Comparison of ENCODE assay signal across 10 cellular contexts in the genomic region with DNA sequence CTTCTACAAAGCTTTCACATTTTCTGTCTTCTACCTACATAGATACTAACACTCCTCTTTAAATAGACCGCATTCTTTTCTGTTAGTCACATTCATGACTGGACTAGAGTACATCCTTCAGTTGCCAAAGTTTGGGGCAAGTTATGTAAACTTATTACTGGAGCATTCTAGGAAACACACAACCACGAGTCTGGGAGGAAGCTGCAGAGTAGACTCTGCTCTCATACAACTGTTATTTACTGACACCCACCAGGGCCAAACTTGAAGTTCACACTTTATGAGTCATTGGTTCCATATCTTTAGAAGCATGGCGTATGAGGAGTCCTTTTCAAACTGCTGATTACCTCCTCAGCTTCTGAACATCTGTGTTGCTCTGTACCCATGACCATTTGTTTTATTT.
A peak's percentile ranks its signal among the peaks of the same experiment; 100 is the strongest.
DNase-seq lines count a peak whose midpoint lies in the region; ATAC-seq and TF ChIP-seq lines count a peak whose summit lies in the region.
"Had no signal": no experiment of that assay in that cellular context is flagged by ENCODE, and none has a peak within 500 bp of the region (broad histone marks: within the 10 kb centered on the region; RNA-seq: fewer than 3 reads in every experiment).

No MANE protein-coding gene starts in this region.

- intact Hi-C loops in left ventricle myocardium inferior (cut with micrococcal nuclease), result no loop called here

- H3K4me3 Mint-ChIP-seq in activated naive CD8-positive, alpha-beta T cell treated with anti-CD3 and anti-CD28 coated beads, Interleukin-2, amount 50 U/mL, for 24 hours, result no peak overlapping the region

- DNase-seq in HCEC 1CT (peak; percentile 94), left ventricle myocardium inferior (no peak), skeletal muscle cell (ENCODE audit: low read depth) (peak; percentile 97), NCI-H1694 treated with DMSO at 0.1 percent for 48 hours (lab: John Stamatoyannopoulos, UW) (no peak), retina (no peak)
- no peak for DNase-seq in activated naive CD8-positive, alpha-beta T cell treated with anti-CD3 and anti-CD28 coated beads, Interleukin-2, amount 50 U/mL, for 24 hours
- DNase-seq in effector memory CD4-positive, alpha-beta T cell, result no peak
- DNase-seq: hippocampal formation; stimulated activated CD4-positive, alpha-beta T cell treated with anti-CD3 and anti-CD28 coated beads, Interleukin-12 subunit alpha, Interleukin-12 subunit beta, amount 100 ng/mL, for 4 hours had no signal

- no peak overlapping the region for H3K27ac Mint-ChIP-seq in activated naive CD8-positive, alpha-beta T cell treated with anti-CD3 and anti-CD28 coated beads, Interleukin-2, amount 50 U/mL, for 24 hours

- no peaks in the 10 kb centered on the region for H3K9me3 Mint-ChIP-seq in activated naive CD8-positive, alpha-beta T cell treated with anti-CD3 and anti-CD28 coated beads, Interleukin-2, amount 50 U/mL, for 24 hours

- TF ChIP-seq CTCF in left ventricle myocardium inferior (IDR thresholded peaks at IDR 0.05; ENCODE audit: borderline replicate concordance), result no peak

- no peaks in the 10 kb centered on the region for H3K36me3 ChIP-seq in left ventricle myocardium inferior
- no peaks in the 10 kb centered on the region for H3K36me3 ChIP-seq in effector memory CD4-positive, alpha-beta T cell (ENCODE audit: control insufficient read depth, insufficient read depth, low read length)

- ATAC-seq in activated naive CD8-positive, alpha-beta T cell treated with anti-CD3 and anti-CD28 coated beads, Interleukin-2, amount 50 U/mL, for 24 hours, result peak; percentile 57
- no peak for ATAC-seq in HG02970 (IDR thresholded peaks at IDR 0.05; ENCODE audit: low FRiP score, unreplicated experiment)

- no peaks in the 10 kb centered on the region for H3K27me3 ChIP-seq in left ventricle myocardium inferior (ENCODE audit: low read depth)
- H3K27me3 ChIP-seq in effector memory CD4-positive, alpha-beta T cell (replicated peaks; ENCODE audit: control insufficient read depth, insufficient read depth, low read length, poor library complexity, severe bottlenecking), result no peaks in the 10 kb centered on the region

- no peaks in the 10 kb centered on the region for H3K36me3 Mint-ChIP-seq in activated naive CD8-positive, alpha-beta T cell treated with anti-CD3 and anti-CD28 coated beads, Interleukin-2, amount 50 U/mL, for 24 hours (ENCODE audit: low read depth)

- H3K4me3 ChIP-seq in left ventricle myocardium inferior (no peak overlapping the region), skeletal muscle cell (ENCODE audit: low read depth, low read length) (no peak overlapping the region)
- no peak overlapping the region for H3K4me3 ChIP-seq in effector memory CD4-positive, alpha-beta T cell (ENCODE audit: insufficient read depth, low read depth, low read length, poor library complexity, severe bottlenecking)

- no peaks in the 10 kb centered on the region for H3K27me3 Mint-ChIP-seq in activated naive CD8-positive, alpha-beta T cell treated with anti-CD3 and anti-CD28 coated beads, Interleukin-2, amount 50 U/mL, for 24 hours

- H3K27ac ChIP-seq in left ventricle myocardium inferior (replicated peaks), result peak overlapping the region; percentile 73
- H3K27ac ChIP-seq in effector memory CD4-positive, alpha-beta T cell (ENCODE audit: insufficient read depth, low read length, poor library complexity, severe bottlenecking), result no peak overlapping the region

- H3K4me1 Mint-ChIP-seq in activated naive CD8-positive, alpha-beta T cell treated with anti-CD3 and anti-CD28 coated beads, Interleukin-2, amount 50 U/mL, for 24 hours, result no peaks in the 10 kb centered on the region

- H3K4me1 ChIP-seq in left ventricle myocardium inferior, result peaks cover 27% of the 10 kb centered on the region
- H3K4me1 ChIP-seq in effector memory CD4-positive, alpha-beta T cell (ENCODE audit: control insufficient read depth, insufficient read depth, low read length, poor library complexity, severe bottlenecking), result no peaks in the 10 kb centered on the region

- peaks cover 12% of the 10 kb centered on the region for H3K9me3 ChIP-seq in left ventricle myocardium inferior (replicated peaks)
- no peaks in the 10 kb centered on the region for H3K9me3 ChIP-seq in effector memory CD4-positive, alpha-beta T cell (ENCODE audit: control insufficient read depth, low read length)

Comparison
In these comparisons a context has a peak if more than half of its experiments do, and no peak if none do; other contexts are left out.
1. DNase-seq: peak in HCEC 1CT (single experiment) and skeletal muscle cell (single experiment); none in activated naive CD8-positive, alpha-beta T cell treated with anti-CD3 and anti-CD28 coated beads, Interleukin-2, amount 50 U/mL, for 24 hours (single experiment), left ventricle myocardium inferior (single experiment), NCI-H1694 treated with DMSO at 0.1 percent for 48 hours (single experiment), effector memory CD4-positive, alpha-beta T cell (0 of 3) and retina (single experiment).